24 cellular contexts compared by ENCODE assay signal in genomic region chr4:86683983-86684382, GRCh38.
DNase-seq lines count a peak whose midpoint lies in the region; ATAC-seq, FAIRE-seq and TF ChIP-seq lines count a peak whose summit lies in the region.
"Had no signal": no experiment of that assay in that cellular context is flagged by ENCODE, and none has a peak within 500 bp of the region (broad histone marks: within the 10 kb centered on the region; RNA-seq: fewer than 3 reads in every experiment).

No MANE protein-coding gene starts in this region.

- BruUV-seq in Calu3 (replicated peaks; lab: Mats Ljungman, UMichigan): no TSS peak

- no peak overlapping the region for H3K4me3 Mint-ChIP-seq in Calu3 (ENCODE audit: low read depth, unreplicated experiment)
- no peak overlapping the region for H3K4me3 Mint-ChIP-seq in nephron progenitor cell
- H3K4me3 Mint-ChIP-seq: CD14-positive monocyte; CD4-positive, alpha-beta memory T cell; CD4-positive, CD25-positive, alpha-beta regulatory T cell; CD8-positive, alpha-beta memory T cell had no signal

- no peaks in the 10 kb centered on the region for H3K9me3 Mint-ChIP-seq in Calu3 (ENCODE audit: low read depth, unreplicated experiment)
- no peaks in the 10 kb centered on the region for H3K9me3 Mint-ChIP-seq in nephron progenitor cell
- H3K9me3 Mint-ChIP-seq: CD14-positive monocyte; CD4-positive, alpha-beta memory T cell; CD8-positive, alpha-beta memory T cell had no signal

- TF ChIP-seq CTCF in Calu3 (IDR thresholded peaks at IDR 0.05; ENCODE audit: unreplicated experiment): no peak
- TF ChIP-seq CTCF in D721Med (IDR thresholded peaks at IDR 0.05; ENCODE audit: insufficient read depth, missing control alignments): no peak
- TF ChIP-seq CTCF in nephron progenitor cell (IDR thresholded peaks at IDR 0.05): no peak

- H3K36me3 Mint-ChIP-seq in Calu3 (ENCODE audit: insufficient read depth, unreplicated experiment) (peaks cover 10% of the 10 kb centered on the region), nephron progenitor cell (ENCODE audit: low read depth) (peaks cover 32% of the 10 kb centered on the region)
- H3K36me3 Mint-ChIP-seq: CD14-positive monocyte; CD4-positive, alpha-beta memory T cell; CD4-positive, CD25-positive, alpha-beta regulatory T cell; CD8-positive, alpha-beta memory T cell had no signal

- H3K27ac Mint-ChIP-seq in Calu3 (ENCODE audit: unreplicated experiment): peak overlapping the region; percentile 84
- H3K27ac Mint-ChIP-seq in nephron progenitor cell: peak overlapping the region; percentile 19
- H3K27ac Mint-ChIP-seq: CD14-positive monocyte; CD4-positive, alpha-beta memory T cell; CD4-positive, CD25-positive, alpha-beta regulatory T cell; CD8-positive, alpha-beta memory T cell had no signal

- ATAC-seq in HG03439 (IDR thresholded peaks at IDR 0.05; ENCODE audit: unreplicated experiment): no peak

- CTCF ChIA-PET in Calu3 (lab: Charles Lee): no interaction called here

- peaks cover 25% of the 10 kb centered on the region for H3K4me1 Mint-ChIP-seq in Calu3 (ENCODE audit: low read depth, unreplicated experiment)
- no peaks in the 10 kb centered on the region for H3K4me1 Mint-ChIP-seq in nephron progenitor cell
- H3K4me1 Mint-ChIP-seq: CD14-positive monocyte; CD4-positive, CD25-positive, alpha-beta regulatory T cell; CD8-positive, alpha-beta memory T cell had no signal

- DNase-seq in Calu3: no peak
- DNase-seq in D721Med (ENCODE audit: insufficient read length, low spot score): no peak
- DNase-seq in nephron progenitor cell: no peak
- DNase-seq in NCI-H187 treated with DMSO at 0.1 percent for 48 hours (lab: John Stamatoyannopoulos, UW): no peak
- DNase-seq: 8988T; ACHN; BE2C; C1 segment of cervical spinal cord; CD4-positive, alpha-beta memory T cell; CD4-positive, CD25-positive, alpha-beta regulatory T cell; CD8-positive, alpha-beta memory T cell; COR-L47; DMS 273 treated with DMSO at 0.1 percent for 48 hours; DMS153; DMS53; DMS79; DND-41; EL; GDM1 had no signal

- peak; percentile 11 for FAIRE-seq in D721Med (lab: Jason Lieb, UNC)
- FAIRE-seq: GM12878, GM12892, GM18507 had no signal

- intact Hi-C loops in Calu3 (cut with micrococcal nuclease; ENCODE audit: unreplicated experiment): no loop called here

- no peaks in the 10 kb centered on the region for H3K27me3 Mint-ChIP-seq in Calu3 (ENCODE audit: unreplicated experiment)
- H3K27me3 Mint-ChIP-seq in nephron progenitor cell (ENCODE audit: low read depth, poor library complexity): no peaks in the 10 kb centered on the region
- H3K27me3 Mint-ChIP-seq: CD4-positive, alpha-beta memory T cell; CD4-positive, CD25-positive, alpha-beta regulatory T cell; CD8-positive, alpha-beta memory T cell had no signal
